In genomic region chr1:77876884-77877283, GRCh38 we compare ENCODE assay signal across 21 cellular contexts. TPM values are rescaled to one million over a fixed set of nuclear protein-coding genes. Genes with fewer than 3 reads are reported as not detected.
DNase-seq lines count a peak whose midpoint lies in the region; TF ChIP-seq lines count a peak whose summit lies in the region.
"Had no signal": no experiment of that assay in that cellular context is flagged by ENCODE, and none has a peak within 500 bp of the region (broad histone marks: within the 10 kb centered on the region; RNA-seq: fewer than 3 reads in every experiment).

No MANE protein-coding gene starts in this region.

- H3K27me3 ChIP-seq in MG63 = no peaks in the 10 kb centered on the region
- no peaks in the 10 kb centered on the region for H3K27me3 ChIP-seq in spleen (replicated peaks in 1 of 7)
- no peaks in the 10 kb centered on the region for H3K27me3 ChIP-seq in mammary epithelial cell (ENCODE audit: insufficient read depth, low read length)
- H3K27me3 ChIP-seq: BLaER1, cardiac muscle cell, tibial nerve had no signal

- H3K4me3 ChIP-seq in MG63 = no peak overlapping the region
- no peak overlapping the region for H3K4me3 ChIP-seq in astrocyte of the spinal cord (ENCODE audit: low read depth, low read length)
- no peak overlapping the region for H3K4me3 ChIP-seq in foreskin fibroblast (ENCODE audit: low read depth in 1 of 2, low read length in 2 of 2)
- no peak overlapping the region for H3K4me3 ChIP-seq in spleen
- H3K4me3 ChIP-seq in mammary epithelial cell (replicated peaks in 1 of 3; ENCODE audit: insufficient read depth in 1 of 3, low read depth in 2 of 3, low read length in 3 of 3) = no peak overlapping the region
- H3K4me3 ChIP-seq: BLaER1, cardiac muscle cell, smooth muscle cell, tibial nerve had no signal

- H2AFZ ChIP-seq in mammary epithelial cell (ENCODE audit: low read depth, low read length) = no peak overlapping the region

- H3K79me2 ChIP-seq in mammary epithelial cell (ENCODE audit: insufficient read depth, low read length) = no peaks in the 10 kb centered on the region

- H3K4me2 ChIP-seq in mammary epithelial cell (ENCODE audit: insufficient read depth, low read depth, low read length) = no peak overlapping the region
- H3K4me2 ChIP-seq: BLaER1, smooth muscle cell had no signal

- CTCF ChIA-PET in mammary epithelial cell (lab: Charles Lee; ENCODE audit: low non-redundant PET) = no interaction called here

- intact Hi-C loops in posterior cingulate gyrus (cut with DNase I) (no loop called here), spleen (cut with DNase I; ENCODE audit: low total_unique reads) (no loop called here), mammary epithelial cell (cut with micrococcal nuclease) (no loop called here)

- H4K20me1 ChIP-seq in mammary epithelial cell (ENCODE audit: insufficient read depth, low read length) = no peaks in the 10 kb centered on the region
- H4K20me1 ChIP-seq: BLaER1 had no signal

- H3K9me3 ChIP-seq in MG63 (0 out of 2 replicates have a peak, but pooled peaks cover under 1% of the 10 kb centered on the region), spleen (no peaks in the 10 kb centered on the region), mammary epithelial cell (replicated peaks; ENCODE audit: insufficient read depth, low read length) (no peaks in the 10 kb centered on the region)
- H3K9me3 ChIP-seq: BLaER1, Caco-2, tibial nerve had no signal

- H3K9ac ChIP-seq in mammary epithelial cell (ENCODE audit: insufficient read depth, low read length) = no peak overlapping the region
- H3K9ac ChIP-seq: BLaER1 had no signal

- H3K27ac ChIP-seq in spleen = no peak overlapping the region
- H3K27ac ChIP-seq in mammary epithelial cell (ENCODE audit: insufficient read depth, low read depth, low read length) = no peak overlapping the region
- H3K27ac ChIP-seq: BLaER1, cardiac muscle cell, tibial nerve had no signal

- WGBS in spleen, 5 donors = 91 to 97% (median 96%) methylated on average over 4 of the region's 4 CpGs
- WGBS in mammary epithelial cell (ENCODE audit: low coverage, missing lambda C conversion rate) = 95% methylated on average over 4 of the region's 4 CpGs

- no peak for TF ChIP-seq CTCF in astrocyte of the spinal cord (IDR thresholded peaks at IDR 0.05; ENCODE audit: low read depth, low read length)
- no peak for TF ChIP-seq CTCF in foreskin fibroblast (IDR thresholded peaks at IDR 0.05; ENCODE audit: low read depth, low read length)
- TF ChIP-seq CTCF in spleen (IDR thresholded peaks at IDR 0.05 in 8 of 11, conservative IDR thresholded peaks at IDR 0.05 in 3 of 11) = no peak
- TF ChIP-seq CTCF in mammary epithelial cell (conservative IDR thresholded peaks at IDR 0.05 in 1 of 2, IDR thresholded peaks at IDR 0.05 in 1 of 2; ENCODE audit: extremely low read depth in 1 of 2, insufficient read depth in 1 of 2, low read depth in 1 of 2, low read length in 2 of 2) = no peak

- in situ Hi-C loops in astrocyte of the spinal cord (cut with HindIII; ENCODE audit: low sequenced_read_pairs) (no loop called here), mammary epithelial cell (cut with MboI; ENCODE audit: low sequenced_read_pairs in 2 of 2) (no loop called here)

- no peak for TF ChIP-seq POLR2A in spleen (IDR thresholded peaks at IDR 0.05)

- H3K4me1 ChIP-seq in spleen (no peaks in the 10 kb centered on the region), mammary epithelial cell (ENCODE audit: insufficient read depth, low read length) (peaks cover 10% of the 10 kb centered on the region)
- H3K4me1 ChIP-seq: BLaER1, Caco-2, tibial nerve had no signal

- no TSS peak for BruUV-seq in mammary epithelial cell (replicated peaks; lab: Mats Ljungman, UMichigan)

- dilution Hi-C loops in mammary epithelial cell (cut with HindIII; ENCODE audit: low sequenced_read_pairs) = no loop called here

- DNase-seq in EH (ENCODE audit: low read depth) = peak; percentile 73
- peak; percentile 21 for DNase-seq in MG63
- peak; percentile 36 for DNase-seq in astrocyte of the spinal cord (ENCODE audit: low read depth, low spot score)
- DNase-seq in foreskin fibroblast = peak; percentile 24 to 59
- no peak for DNase-seq in activated effector memory CD4-positive, alpha-beta T cell treated with Interleukin-2 at 50 U/mL for 16 hours
- no peak for DNase-seq in posterior cingulate gyrus
- DNase-seq in spleen = no peak
- no peak for DNase-seq in mammary epithelial cell
- DNase-seq: activated B cell treated with CpG ODN at 0.5 μM for 24 hours; activated CD4-positive, alpha-beta T cell treated with anti-CD3 and anti-CD28 coated beads, Interleukin-2, amount 50 U/mL, for 48 hours; activated gamma-delta T cell treated with Interleukin-2 at 50 U/mL for 16 hours; Caco-2; DMS79 treated with DMSO at 0.1 percent for 48 hours; NCI-H1105 treated with DMSO at 0.1 percent for 48 hours; NCI-H2081 treated with DMSO at 0.1 percent for 48 hours; RPMI8226; stimulated activated CD4-positive, alpha-beta T cell treated with anti-CD3 and anti-CD28 coated beads, Interleukin-4, amount 100 ng/mL, for 4 hours had no signal

- H3K36me3 ChIP-seq in MG63 (peaks cover 14% of the 10 kb centered on the region), spleen (peaks cover 0 to 52% (median 15%) of the 10 kb centered on the region in 6 donors), mammary epithelial cell (ENCODE audit: insufficient read depth, low read length) (no peaks in the 10 kb centered on the region)

RNA-seq across cellular contexts. Expression of gene NEXN, which starts 11.5 kb away (rescaled TPM):
- total RNA-seq in MG63 (2014; rRNA removed; shearing (Covaris generic); ENCODE audit: low replicate concordance) = 2.4 and 3.3 TPM in 2 replicates
- total RNA-seq in spleen (1 to 10 TPM; 3.4 to 8.3 (median 5.6) TPM), mammary epithelial cell (1 to 10 TPM; 6.3 to 8.2 TPM)
- polyA plus RNA-seq in spleen (1 to 10 TPM; 5.8 to 9.9 (median 7.8) TPM), mammary epithelial cell (1.3 TPM)
- not detected for polyA minus RNA-seq in mammary epithelial cell

Comparison
In these comparisons a context has a peak if more than half of its experiments do, and no peak if none do; other contexts are left out.
1. DNase-seq: peak in EH (single experiment), MG63 (single experiment), astrocyte of the spinal cord (single experiment) and foreskin fibroblast (2 of 2); none in activated effector memory CD4-positive, alpha-beta T cell treated with Interleukin-2 at 50 U/mL for 16 hours (single experiment), posterior cingulate gyrus (0 of 10), spleen (single experiment) and mammary epithelial cell (single experiment).